23 cellular contexts compared by ENCODE assay signal in genomic region chr2:43077876-43078275, GRCh38.
DNase-seq lines count a peak whose midpoint lies in the region; TF ChIP-seq lines count a peak whose summit lies in the region.
"Had no signal": no experiment of that assay in that cellular context is flagged by ENCODE, and none has a peak within 500 bp of the region (broad histone marks: within the 10 kb centered on the region; RNA-seq: fewer than 3 reads in every experiment).

No MANE protein-coding gene starts in this region.

- H3K36me3 Mint-ChIP-seq in MCF 10A (ENCODE audit: insufficient read depth, unreplicated experiment): peaks cover 16% of the 10 kb centered on the region
- H3K36me3 Mint-ChIP-seq: IgD-negative memory B cell had no signal

- TF ChIP-seq CTCF in MCF 10A (IDR thresholded peaks at IDR 0.05; ENCODE audit: unreplicated experiment) (no peak), mammary epithelial cell (conservative IDR thresholded peaks at IDR 0.05 in 1 of 2, IDR thresholded peaks at IDR 0.05 in 1 of 2; ENCODE audit: extremely low read depth in 1 of 2, insufficient read depth in 1 of 2, low read depth in 1 of 2, low read length in 2 of 2) (no peak)

- H3K23ac ChIP-seq in mesenchymal stem cell (ENCODE audit: low read length in 2 of 2): no peak overlapping the region
- no peak overlapping the region for H3K23ac ChIP-seq in trophoblast cell (ENCODE audit: low read length)

- DNase-seq in MCF 10A (ENCODE audit: unreplicated experiment): no peak
- DNase-seq in mammary epithelial cell: no peak
- no peak for DNase-seq in SJSA1 (ENCODE audit: low read depth in 1 of 2, low spot score in 2 of 2)
- DNase-seq in mesenchymal stem cell: no peak
- no peak for DNase-seq in trophoblast cell
- DNase-seq in activated T-cell treated with anti-CD3 and anti-CD28 coated beads for 4 hours: no peak
- DNase-seq in activated CD4-positive, alpha-beta T cell treated with anti-CD3 and anti-CD28 coated beads for 1 hour: no peak
- DNase-seq in stimulated activated naive CD4-positive, alpha-beta T cell treated with Interleukin-2 at 50 U/mL for 16 hours (lab: John Stamatoyannopoulos, UW): no peak
- DNase-seq: CD8-positive, alpha-beta T cell; MM.1S; NCI-H1092; NCI-H1436; NCI-H187 treated with DMSO at 0.1 percent for 48 hours; NCI-H2107; NCI-H510A treated with DMSO at 0.1 percent for 48 hours; NCI-H774; NK-92 treated with Interleukin-12 subunit alpha and Interleukin-12 subunit beta, amount 100 ng/mL, for 24 hours; SJCRH30 had no signal

- H3K4me1 ChIP-seq in mammary epithelial cell (ENCODE audit: insufficient read depth, low read length): peaks cover 44% of the 10 kb centered on the region
- H3K4me1 ChIP-seq in SJSA1 (replicated peaks): peaks cover 68% of the 10 kb centered on the region
- H3K4me1 ChIP-seq in mesenchymal stem cell (ENCODE audit: control insufficient read depth, insufficient read depth, low read depth, low read length): peaks cover 43% of the 10 kb centered on the region
- peaks cover 27 to 29% of the 10 kb centered on the region in 2 experiments for H3K4me1 ChIP-seq in trophoblast cell (ENCODE audit: control insufficient read depth in 1 of 2, insufficient read depth in 2 of 2, low read length in 2 of 2)
- H3K4me1 ChIP-seq: HAP-1 had no signal

- H4K12ac ChIP-seq in trophoblast cell (ENCODE audit: low read depth, low read length): no peak overlapping the region

- no peaks in the 10 kb centered on the region for H3K9me3 Mint-ChIP-seq in MCF 10A (ENCODE audit: unreplicated experiment)
- H3K9me3 Mint-ChIP-seq: CD8-positive, alpha-beta T cell; GM23338 had no signal

- H2BK12ac ChIP-seq in mesenchymal stem cell (ENCODE audit: low read length in 2 of 2) (peak overlapping the region; percentile 92 to 96), trophoblast cell (ENCODE audit: low read length) (peak overlapping the region; percentile 28)

- no peak overlapping the region for H3K4me3 Mint-ChIP-seq in MCF 10A (ENCODE audit: unreplicated experiment)
- H3K4me3 Mint-ChIP-seq: CD8-positive, alpha-beta T cell; GM23338; IgD-negative memory B cell had no signal

- H3K27me3 Mint-ChIP-seq in MCF 10A (ENCODE audit: insufficient read depth, unreplicated experiment): no peaks in the 10 kb centered on the region
- H3K27me3 Mint-ChIP-seq: IgD-negative memory B cell had no signal

- POLR2A ChIA-PET in MCF 10A (lab: Yijun Ruan, JAX): interaction anchor here (0.8 to 2.2 kb wide), 8 partner anchors 18 to 151 kb away, joined by 3 to 8 read pairs (median 3); no protein-coding TSS in a partner anchor

- H3K27me3 ChIP-seq in mammary epithelial cell (ENCODE audit: insufficient read depth, low read length) (no peaks in the 10 kb centered on the region), SJSA1 (replicated peaks) (no peaks in the 10 kb centered on the region), mesenchymal stem cell (ENCODE audit: control insufficient read depth in 1 of 2, insufficient read depth in 1 of 2, low read length in 2 of 2) (no peaks in the 10 kb centered on the region), trophoblast cell (ENCODE audit: insufficient read depth, low read length) (no peaks in the 10 kb centered on the region)
- H3K27me3 ChIP-seq: BLaER1 treated with 17β-estradiol and CSF1 and Interleukin-3, amounts not matched to agents 10 nM and 100 nM; SJCRH30 had no signal

- WGBS in mammary epithelial cell (ENCODE audit: low coverage, missing lambda C conversion rate): no CpG with 5 or more reads among the region's 1 CpG
- 100% methylated on average over 1 of the region's 1 CpG for WGBS in mesenchymal stem cell
- WGBS in trophoblast cell (ENCODE audit: extremely low coverage, insufficient coverage, insufficient read length): no CpG with 5 or more reads among the region's 1 CpG

- H3K4me3 ChIP-seq in mammary epithelial cell (replicated peaks in 1 of 3; ENCODE audit: insufficient read depth in 1 of 3, low read depth in 2 of 3, low read length in 3 of 3): no peak overlapping the region
- H3K4me3 ChIP-seq in SJSA1: no peak overlapping the region
- no peak overlapping the region for H3K4me3 ChIP-seq in mesenchymal stem cell (ENCODE audit: insufficient read depth in 1 of 2, low read depth in 1 of 2, low read length in 2 of 2)
- H3K4me3 ChIP-seq in trophoblast cell (ENCODE audit: low read depth, low read length): no peak overlapping the region
- H3K4me3 ChIP-seq: BLaER1 treated with 17β-estradiol and CSF1 and Interleukin-3, amounts not matched to agents 10 nM and 100 nM; GM23338; HAP-1; SJCRH30 had no signal

- H4K20me1 ChIP-seq in mammary epithelial cell (ENCODE audit: insufficient read depth, low read length): no peaks in the 10 kb centered on the region
- H4K20me1 ChIP-seq: BLaER1 treated with 17β-estradiol and CSF1 and Interleukin-3, amounts not matched to agents 10 nM and 100 nM had no signal

- H3K79me2 ChIP-seq in mammary epithelial cell (ENCODE audit: insufficient read depth, low read length) (peaks cover 5% of the 10 kb centered on the region), trophoblast cell (ENCODE audit: control insufficient read depth, insufficient read depth, low read length, poor library complexity) (no peaks in the 10 kb centered on the region)

- no peaks in the 10 kb centered on the region for H3K79me1 ChIP-seq in mesenchymal stem cell (replicated peaks; ENCODE audit: low read length, poor library complexity, severe bottlenecking)
- peaks cover 25% of the 10 kb centered on the region for H3K79me1 ChIP-seq in trophoblast cell (ENCODE audit: low read length)

- in situ Hi-C loops in mammary epithelial cell (cut with MboI; ENCODE audit: low sequenced_read_pairs in 2 of 2): no loop called here

- H3K9ac ChIP-seq in mammary epithelial cell (ENCODE audit: insufficient read depth, low read length): no peak overlapping the region
- H3K9ac ChIP-seq in mesenchymal stem cell (ENCODE audit: low read length): no peak overlapping the region
- no peak overlapping the region for H3K9ac ChIP-seq in trophoblast cell (ENCODE audit: low read length)
- H3K9ac ChIP-seq: BLaER1 treated with 17β-estradiol and CSF1 and Interleukin-3, amounts not matched to agents 10 nM and 100 nM had no signal

- H3K18ac ChIP-seq in mesenchymal stem cell (ENCODE audit: low read depth in 1 of 2, low read length in 2 of 2) (peak overlapping the region; percentile 14 to 85), trophoblast cell (ENCODE audit: low read length) (no peak overlapping the region)

- no peak overlapping the region for H2BK120ac ChIP-seq in mesenchymal stem cell (ENCODE audit: low read depth, low read length)
- H2BK120ac ChIP-seq in trophoblast cell (ENCODE audit: insufficient read depth, low read length, poor library complexity): no peak overlapping the region

- dilution Hi-C loops in mammary epithelial cell (cut with HindIII; ENCODE audit: low sequenced_read_pairs): no loop called here

- H3K36me3 ChIP-seq in mammary epithelial cell (ENCODE audit: insufficient read depth, low read length): no peaks in the 10 kb centered on the region
- no peaks in the 10 kb centered on the region for H3K36me3 ChIP-seq in SJSA1
- no peaks in the 10 kb centered on the region for H3K36me3 ChIP-seq in mesenchymal stem cell (ENCODE audit: control insufficient read depth in 1 of 2, insufficient read depth in 2 of 2, low read depth in 1 of 2, low read length in 2 of 2)
- H3K36me3 ChIP-seq in trophoblast cell (ENCODE audit: control insufficient read depth in 1 of 2, insufficient read depth in 2 of 2, low read length in 2 of 2): no peaks in the 10 kb centered on the region
- H3K36me3 ChIP-seq: BLaER1 treated with 17β-estradiol and CSF1 and Interleukin-3, amounts not matched to agents 10 nM and 100 nM; HAP-1; SJCRH30 had no signal

- H2AFZ ChIP-seq in mammary epithelial cell (ENCODE audit: low read depth, low read length) (no peak overlapping the region), mesenchymal stem cell (ENCODE audit: low read depth, low read length) (no peak overlapping the region), trophoblast cell (ENCODE audit: insufficient read depth, low read length, poor library complexity) (no peak overlapping the region)
- H2AFZ ChIP-seq: GM23338 had no signal

- H3K9me3 ChIP-seq in mammary epithelial cell (replicated peaks; ENCODE audit: insufficient read depth, low read length) (no peaks in the 10 kb centered on the region), SJSA1 (replicated peaks) (no peaks in the 10 kb centered on the region), mesenchymal stem cell (ENCODE audit: control insufficient read depth, low read length) (no peaks in the 10 kb centered on the region), trophoblast cell (ENCODE audit: insufficient read depth, low read depth, low read length) (peaks cover 2% of the 10 kb centered on the region)
- H3K9me3 ChIP-seq: BLaER1 treated with 17β-estradiol and CSF1 and Interleukin-3, amounts not matched to agents 10 nM and 100 nM; HAP-1; SJCRH30 had no signal

- CTCF ChIA-PET in MCF 10A (lab: Yijun Ruan, JAX): interaction anchor here (0.6 to 1.5 kb wide), 6 partner anchors 53 to 149 kb away, joined by 3 to 7 read pairs (median 4); no protein-coding TSS in a partner anchor
- CTCF ChIA-PET in mammary epithelial cell (lab: Charles Lee; ENCODE audit: low non-redundant PET): no interaction called here

- peak overlapping the region; percentile 84 for H2BK15ac ChIP-seq in mesenchymal stem cell (ENCODE audit: low read depth, poor library complexity, severe bottlenecking)

- H3K4me2 ChIP-seq in mammary epithelial cell (ENCODE audit: insufficient read depth, low read depth, low read length) (no peak overlapping the region), mesenchymal stem cell (ENCODE audit: low read length, poor library complexity, severe bottlenecking) (no peak overlapping the region), trophoblast cell (ENCODE audit: low read length) (no peak overlapping the region)
- H3K4me2 ChIP-seq: BLaER1 treated with 17β-estradiol and CSF1 and Interleukin-3, amounts not matched to agents 10 nM and 100 nM; GM23338 had no signal

- H2AK5ac ChIP-seq in mesenchymal stem cell (ENCODE audit: low read length, severe bottlenecking) (peak overlapping the region; percentile 17), trophoblast cell (ENCODE audit: low read length) (no peak overlapping the region)

- H3K27ac ChIP-seq in mammary epithelial cell (ENCODE audit: insufficient read depth, low read depth, low read length) (no peak overlapping the region), SJSA1 (peak overlapping the region; percentile 90), mesenchymal stem cell (ENCODE audit: low read length, poor library complexity, severe bottlenecking) (no peak overlapping the region), trophoblast cell (ENCODE audit: low read depth, low read length) (no peak overlapping the region)
- H3K27ac ChIP-seq: 22Rv1; BLaER1 treated with 17β-estradiol and CSF1 and Interleukin-3, amounts not matched to agents 10 nM and 100 nM; SJCRH30 had no signal

- H3K14ac ChIP-seq in mesenchymal stem cell (ENCODE audit: low read length in 2 of 2) (peak overlapping the region in 1 of 2 experiments; percentile 55), trophoblast cell (ENCODE audit: low read length) (no peak overlapping the region)

- H3K4ac ChIP-seq in mesenchymal stem cell (ENCODE audit: low read depth in 1 of 2, low read length in 2 of 2) (peak overlapping the region in 1 of 2 experiments; percentile 64), trophoblast cell (ENCODE audit: low read depth, low read length) (no peak overlapping the region)

- H3K27ac Mint-ChIP-seq in MCF 10A (ENCODE audit: low read depth, unreplicated experiment): peak overlapping the region; percentile 7
- H3K27ac Mint-ChIP-seq: CD8-positive, alpha-beta T cell; GM23338; IgD-negative memory B cell had no signal

- H4K8ac ChIP-seq in mesenchymal stem cell (ENCODE audit: low read length) (no peak overlapping the region), trophoblast cell (ENCODE audit: low read depth, low read length) (no peak overlapping the region)

- H2BK5ac ChIP-seq in mesenchymal stem cell (ENCODE audit: low read depth, low read length, poor library complexity, severe bottlenecking) (no peak overlapping the region), trophoblast cell (ENCODE audit: low read depth, low read length, poor library complexity) (no peak overlapping the region)

- intact Hi-C loops in MCF 10A (cut with micrococcal nuclease): loop anchor here (10.0 kb wide), 1 partner anchor 103 kb away; no protein-coding TSS in a partner anchor
- intact Hi-C loops in mammary epithelial cell (cut with micrococcal nuclease): no loop called here

- peaks cover 58% of the 10 kb centered on the region for H3K4me1 Mint-ChIP-seq in MCF 10A (ENCODE audit: insufficient read depth, unreplicated experiment)

- no TSS peak for BruUV-seq in MCF 10A (replicated peaks; lab: Mats Ljungman, UMichigan)
- no TSS peak for BruUV-seq in mammary epithelial cell (replicated peaks; lab: Mats Ljungman, UMichigan)

- H4K91ac ChIP-seq in mesenchymal stem cell (ENCODE audit: low read length) (peak overlapping the region; percentile 5), trophoblast cell (ENCODE audit: low read depth, low read length) (no peak overlapping the region)
